Comparison of ENCODE assay signal across 19 cellular contexts in the genomic region with DNA sequence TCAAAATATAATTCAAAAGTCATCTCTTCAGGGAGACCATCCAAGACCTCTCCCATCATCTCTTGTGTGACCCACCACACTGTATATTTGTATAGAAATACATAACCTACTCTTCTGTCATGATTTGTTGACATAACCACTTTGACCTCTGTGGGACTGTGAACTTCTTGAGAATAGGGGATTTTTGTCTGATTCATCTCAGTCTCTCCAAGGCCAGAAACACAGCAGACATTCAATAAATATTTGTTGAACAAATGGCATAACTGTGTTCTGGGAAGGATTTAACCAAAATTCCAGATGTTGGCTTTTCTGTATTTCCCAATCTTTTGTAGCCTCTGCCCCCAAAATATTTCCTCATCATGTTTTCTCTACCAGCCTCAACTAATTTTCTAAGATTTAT.
DNase-seq lines count a peak whose midpoint lies in the region; ATAC-seq and TF ChIP-seq lines count a peak whose summit lies in the region.
"Had no signal": no experiment of that assay in that cellular context is flagged by ENCODE, and none has a peak within 500 bp of the region (broad histone marks: within the 10 kb centered on the region; RNA-seq: fewer than 3 reads in every experiment).

No MANE protein-coding gene starts in this region.

- TF ChIP-seq POLR2A in esophagus muscularis mucosa (IDR thresholded peaks at IDR 0.05; ENCODE audit: low read depth), result no peak

- no peaks in the 10 kb centered on the region for H3K27me3 Mint-ChIP-seq in nephron progenitor cell (ENCODE audit: low read depth, poor library complexity)
- H3K27me3 Mint-ChIP-seq: stimulated activated naive CD8-positive, alpha-beta T cell treated with anti-CD3 and anti-CD28 coated beads, Interleukin-15, Interleukin-2, amounts not matched to agents 100 ng/mL and 50 ng/mL, for 24 hours had no signal

- H3K27ac ChIP-seq in esophagus muscularis mucosa (replicated peaks in 1 of 4), result no peak overlapping the region

- no peaks in the 10 kb centered on the region for H3K27me3 ChIP-seq in esophagus muscularis mucosa
- H3K27me3 ChIP-seq: colonic mucosa, MG63 had no signal

- no peak for TF ChIP-seq CTCF in fibroblast of mammary gland (conservative IDR thresholded peaks at IDR 0.05; ENCODE audit: control insufficient read depth, insufficient read depth, low read depth, low read length)
- TF ChIP-seq CTCF in nephron progenitor cell (IDR thresholded peaks at IDR 0.05), result no peak
- no peak for TF ChIP-seq CTCF in esophagus muscularis mucosa (IDR thresholded peaks at IDR 0.05)
- no peak for TF ChIP-seq CTCF in mucosa of descending colon (IDR thresholded peaks at IDR 0.05)

- H3K4me1 ChIP-seq in esophagus muscularis mucosa (peaks cover 0 to 3% (median 0%) of the 10 kb centered on the region in 4 donors), mucosa of descending colon (ENCODE audit: low read depth) (no peaks in the 10 kb centered on the region)
- H3K4me1 ChIP-seq: colonic mucosa had no signal

- H3K36me3 ChIP-seq in esophagus muscularis mucosa (peaks cover 0 to 20% (median 0%) of the 10 kb centered on the region in 4 donors), mucosa of descending colon (ENCODE audit: low read depth) (no peaks in the 10 kb centered on the region)
- H3K36me3 ChIP-seq: colonic mucosa, MG63 had no signal

- no peak for TF ChIP-seq EP300 in esophagus muscularis mucosa (IDR thresholded peaks at IDR 0.05)

- DNase-seq in AG20443 (ENCODE audit: low spot score) (peak; percentile 60), LHCN-M2 (ENCODE audit: low read depth) (peak; percentile 60), fibroblast of mammary gland (ENCODE audit: low read depth) (peak; percentile 91), nephron progenitor cell (no peak), inferior parietal cortex (ENCODE audit: extremely low spot score) (no peak), NCI-H526 (lab: John Stamatoyannopoulos, UW) (no peak), esophagus muscularis mucosa (ENCODE audit: extremely low spot score) (no peak), mucosa of descending colon (no peak)
- DNase-seq: activated CD4-positive, alpha-beta T cell treated with anti-CD3 and anti-CD28 coated beads, Interleukin-2, amount 50 U/mL, for 48 hours; activated effector memory CD4-positive, alpha-beta T cell treated with Interleukin-2 at 50 U/mL for 16 hours; colonic mucosa; head of caudate nucleus; mammary epithelial cell; MG63; NCI-H2227 treated with DMSO at 0.1 percent for 48 hours; stimulated activated CD4-positive, alpha-beta T cell treated with anti-CD3 and anti-CD28 coated beads, Interleukin-4, amount 100 ng/mL, for 4 hours had no signal

- no peaks in the 10 kb centered on the region for H3K9me3 ChIP-seq in esophagus muscularis mucosa
- no peaks in the 10 kb centered on the region for H3K9me3 ChIP-seq in mucosa of descending colon
- H3K9me3 ChIP-seq: colonic mucosa, MG63 had no signal

- peak overlapping the region; percentile 92 for H3K27ac Mint-ChIP-seq in nephron progenitor cell
- H3K27ac Mint-ChIP-seq: stimulated activated naive CD8-positive, alpha-beta T cell treated with anti-CD3 and anti-CD28 coated beads, Interleukin-15, Interleukin-2, amounts not matched to agents 100 ng/mL and 50 ng/mL, for 24 hours; T-helper 2 cell treated with Interferon-gamma antibody and Interleukin-4, amounts not matched to agents 5 μg/mL and 100 μg/mL, for 36 hours had no signal

- H3K4me3 Mint-ChIP-seq in nephron progenitor cell, result no peak overlapping the region
- H3K4me3 Mint-ChIP-seq: stimulated activated naive CD8-positive, alpha-beta T cell treated with anti-CD3 and anti-CD28 coated beads, Interleukin-15, Interleukin-2, amounts not matched to agents 100 ng/mL and 50 ng/mL, for 24 hours; T-helper 2 cell treated with Interferon-gamma antibody and Interleukin-4, amounts not matched to agents 5 μg/mL and 100 μg/mL, for 36 hours had no signal

- ATAC-seq in mucosa of descending colon, result no peak
- ATAC-seq: Panc1 had no signal

- no peaks in the 10 kb centered on the region for H3K9me3 Mint-ChIP-seq in nephron progenitor cell

- intact Hi-C loops in esophagus muscularis mucosa (cut with DNase I), result no loop called here
- intact Hi-C loops in mucosa of descending colon (cut with DNase I, micrococcal nuclease), result no loop called here

- H3K4me3 ChIP-seq in fibroblast of mammary gland (ENCODE audit: control insufficient read depth, low read depth, low read length) (no peak overlapping the region), esophagus muscularis mucosa (no peak overlapping the region), mucosa of descending colon (no peak overlapping the region)
- H3K4me3 ChIP-seq: colonic mucosa, MG63 had no signal

- H3K36me3 Mint-ChIP-seq in nephron progenitor cell (ENCODE audit: low read depth), result peaks cover 89% of the 10 kb centered on the region

- H3K4me1 Mint-ChIP-seq in nephron progenitor cell, result peaks cover 8% of the 10 kb centered on the region

Comparison
In these comparisons a context has a peak if more than half of its experiments do, and no peak if none do; other contexts are left out.
1. DNase-seq: peak in AG20443 (single experiment), LHCN-M2 (single experiment) and fibroblast of mammary gland (single experiment); none in nephron progenitor cell (single experiment), inferior parietal cortex (single experiment), NCI-H526 (0 of 2), esophagus muscularis mucosa (single experiment) and mucosa of descending colon (0 of 3).